9 cellular contexts compared by ENCODE assay signal in the genomic region with DNA sequence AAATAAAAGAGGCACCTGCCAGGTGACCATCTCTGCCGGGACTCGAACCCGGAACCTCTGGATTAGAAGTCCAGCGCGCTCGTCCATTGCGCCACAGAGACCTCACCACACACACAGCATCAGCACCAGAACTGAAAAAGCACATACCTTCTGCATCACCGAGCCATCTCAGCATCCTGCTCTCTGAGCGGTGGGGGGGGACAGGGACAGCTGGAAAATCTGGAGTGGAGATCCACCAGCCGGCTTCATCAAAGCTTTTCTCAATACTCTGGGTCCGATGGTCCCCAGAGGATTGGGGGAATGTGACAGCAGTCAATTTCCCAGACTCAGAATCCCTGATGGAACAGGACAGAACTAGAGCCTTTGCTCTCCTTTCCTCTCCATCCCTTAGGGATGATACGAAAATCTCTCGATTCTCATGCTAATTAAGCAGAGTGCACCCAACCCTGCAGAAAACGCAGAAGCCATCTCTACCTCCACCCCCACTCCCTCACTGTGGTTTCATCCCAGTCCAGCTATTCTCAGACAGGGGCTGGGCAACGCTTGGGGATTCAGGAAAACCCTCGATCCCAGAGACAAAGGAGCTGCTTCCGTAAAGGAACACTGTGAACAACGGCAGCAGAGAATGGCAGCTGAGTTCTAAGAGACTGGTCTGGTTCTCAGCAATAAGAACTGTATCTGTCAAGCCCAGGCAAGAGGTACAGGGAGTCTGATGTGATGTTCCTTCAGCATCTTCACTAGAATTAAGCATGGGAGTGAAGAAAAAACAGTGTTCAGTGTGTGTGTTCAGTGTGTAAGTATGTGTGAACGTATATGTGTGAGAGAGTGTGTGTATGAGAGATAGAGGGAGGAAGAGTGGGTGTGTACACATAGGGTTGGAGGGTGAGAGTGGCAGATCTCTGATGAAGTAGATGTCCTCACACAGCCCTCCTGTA.
DNase-seq lines count a peak whose midpoint lies in the region; ATAC-seq lines count a peak whose summit lies in the region.
"Had no signal": no experiment of that assay in that cellular context is flagged by ENCODE, and none has a peak within 500 bp of the region (broad histone marks: within the 10 kb centered on the region; RNA-seq: fewer than 3 reads in every experiment).

No MANE protein-coding gene starts in this region.

- ATAC-seq in GM18870 (IDR thresholded peaks at IDR 0.05; ENCODE audit: unreplicated experiment): no peak
- ATAC-seq in GM21367 (IDR thresholded peaks at IDR 0.05; ENCODE audit: unreplicated experiment): no peak
- no peak for ATAC-seq in GM21717 (IDR thresholded peaks at IDR 0.05; ENCODE audit: unreplicated experiment)

- DNase-seq in Ammon's horn (ENCODE audit: low spot score) (peak; percentile 87), HS-5 (ENCODE audit: low read depth) (peak; percentile 56), anterior cingulate cortex (lab: John Stamatoyannopoulos, UW) (peak; percentile 8 to 92 (median 66)), iris pigment epithelial cell (ENCODE audit: low read depth) (peak; percentile 63), NCI-H146 (lab: John Stamatoyannopoulos, UW) (no peak)
- DNase-seq: SHP77 treated with DMSO at 0.1 percent for 48 hours had no signal
